ENCODE assay signal across 2 cellular contexts in the genomic region with DNA sequence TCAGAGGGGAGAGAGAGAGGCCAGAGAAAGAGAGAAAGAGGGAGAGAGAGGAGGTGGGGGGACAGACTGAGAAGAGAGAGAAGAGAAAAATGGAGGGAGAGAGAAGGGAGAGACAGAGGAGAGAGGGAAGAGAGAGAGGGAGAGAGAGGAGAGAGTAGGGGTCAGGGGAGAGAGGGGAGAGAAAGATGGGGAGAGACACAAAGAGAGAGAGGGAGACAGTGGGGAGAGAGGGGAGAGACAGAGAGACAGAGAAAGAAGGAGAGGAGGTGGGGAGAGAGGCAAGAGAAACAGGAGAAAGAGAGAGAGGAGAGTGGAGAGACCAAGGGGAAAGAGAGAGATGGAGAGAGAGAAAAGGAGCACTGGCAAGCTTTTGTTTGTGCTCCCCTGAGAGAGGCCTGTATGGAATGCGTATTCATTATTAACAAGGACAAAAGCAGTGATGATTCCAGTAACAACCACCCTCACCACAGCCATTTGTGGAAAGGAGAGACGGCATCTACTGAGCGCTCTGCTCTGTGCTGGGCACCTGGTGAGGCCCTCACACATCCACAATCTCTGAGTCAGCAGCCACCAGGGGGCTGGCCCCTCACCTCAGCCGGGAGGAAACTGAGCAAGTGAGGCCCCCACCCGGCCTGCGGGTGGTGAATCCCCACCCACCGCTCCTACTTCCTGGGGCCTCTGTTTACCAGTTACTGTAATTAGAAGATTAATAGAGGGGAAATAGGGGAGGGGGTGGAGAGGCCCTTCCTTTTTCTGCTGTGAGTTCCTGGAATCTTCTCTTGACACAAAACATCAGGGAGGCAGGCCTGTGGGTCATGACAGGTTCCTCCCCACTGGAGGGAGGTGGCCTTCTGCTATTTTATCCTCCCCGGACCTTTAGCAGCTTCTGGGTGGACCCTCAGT.
TF ChIP-seq lines count a peak whose summit lies in the region.

No MANE protein-coding gene starts in this region.

TF ChIP-seq in GM23338, 12 proteins besides CTCF, POLR2A, EP300 and RAD21 (continued from another document):
- TF ChIP-seq, protein P1, sequence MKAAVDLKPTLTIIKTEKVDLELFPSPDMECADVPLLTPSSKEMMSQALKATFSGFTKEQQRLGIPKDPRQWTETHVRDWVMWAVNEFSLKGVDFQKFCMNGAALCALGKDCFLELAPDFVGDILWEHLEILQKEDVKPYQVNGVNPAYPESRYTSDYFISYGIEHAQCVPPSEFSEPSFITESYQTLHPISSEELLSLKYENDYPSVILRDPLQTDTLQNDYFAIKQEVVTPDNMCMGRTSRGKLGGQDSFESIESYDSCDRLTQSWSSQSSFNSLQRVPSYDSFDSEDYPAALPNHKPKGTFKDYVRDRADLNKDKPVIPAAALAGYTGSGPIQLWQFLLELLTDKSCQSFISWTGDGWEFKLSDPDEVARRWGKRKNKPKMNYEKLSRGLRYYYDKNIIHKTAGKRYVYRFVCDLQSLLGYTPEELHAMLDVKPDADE (IDR thresholded peaks at IDR 0.05) = peak; percentile 62; the same call in 1 of the 2 replicates
- TF ChIP-seq ZNF114 (CRISPR knock-in tag; IDR thresholded peaks at IDR 0.05) = no peak; the same call in 1 of the 2 replicates

TF ChIP-seq in WTC11, 78 proteins besides CTCF, POLR2A, EP300 and RAD21 (continued from another document and continues in another):
- TF ChIP-seq ARID4B (CRISPR knock-in tag; IDR thresholded peaks at IDR 0.05; ENCODE audit: borderline replicate concordance) (no peak), NR2C2 (CRISPR knock-in tag; IDR thresholded peaks at IDR 0.05) (no peak), PRDM15 (CRISPR knock-in tag; IDR thresholded peaks at IDR 0.05) (no peak), CREM (CRISPR knock-in tag; IDR thresholded peaks at IDR 0.05) (no peak), HMGA2 (CRISPR knock-in tag; IDR thresholded peaks at IDR 0.05) (no peak), FOXP4 (CRISPR knock-in tag; IDR thresholded peaks at IDR 0.05) (peak; percentile 54; the same call in 1 of the 2 replicates), NFATC4 (CRISPR knock-in tag; IDR thresholded peaks at IDR 0.05) (no peak), MAX (CRISPR knock-in tag; IDR thresholded peaks at IDR 0.05) (0 out of 2 replicates have a peak, but pooled peaks have one; percentile 17), E2F1 (CRISPR knock-in tag; IDR thresholded peaks at IDR 0.05) (no peak), TP53 (CRISPR knock-in tag; IDR thresholded peaks at IDR 0.05) (no peak), PRRX2 (CRISPR knock-in tag; IDR thresholded peaks at IDR 0.05) (no peak), ZBTB43 (CRISPR knock-in tag; IDR thresholded peaks at IDR 0.05) (0 out of 2 replicates have a peak, but pooled peaks have one; percentile 26), SP1 (CRISPR knock-in tag; conservative IDR thresholded peaks at IDR 0.05) (0 out of 2 replicates have a peak, but pooled peaks have one; percentile 46), OVOL2 (CRISPR knock-in tag; IDR thresholded peaks at IDR 0.05; ENCODE audit: borderline replicate concordance) (no peak), PREB (CRISPR knock-in tag; IDR thresholded peaks at IDR 0.05; ENCODE audit: borderline replicate concordance) (no peak), MYBL2 (CRISPR knock-in tag; IDR thresholded peaks at IDR 0.05) (no peak), GABPB1 (CRISPR knock-in tag; IDR thresholded peaks at IDR 0.05) (no peak), SOX15 (CRISPR knock-in tag; IDR thresholded peaks at IDR 0.05) (no peak), STAT6 (CRISPR knock-in tag; conservative IDR thresholded peaks at IDR 0.05; ENCODE audit: low read depth) (no peak), FOXK1 (CRISPR knock-in tag; IDR thresholded peaks at IDR 0.05) (peak; percentile 42; the same call in 1 of the 2 replicates), GTF2I (CRISPR knock-in tag; conservative IDR thresholded peaks at IDR 0.05) (no peak), NR3C1 (CRISPR knock-in tag; conservative IDR thresholded peaks at IDR 0.05; ENCODE audit: low read depth) (no peak)
- TF ChIP-seq, protein P2, sequence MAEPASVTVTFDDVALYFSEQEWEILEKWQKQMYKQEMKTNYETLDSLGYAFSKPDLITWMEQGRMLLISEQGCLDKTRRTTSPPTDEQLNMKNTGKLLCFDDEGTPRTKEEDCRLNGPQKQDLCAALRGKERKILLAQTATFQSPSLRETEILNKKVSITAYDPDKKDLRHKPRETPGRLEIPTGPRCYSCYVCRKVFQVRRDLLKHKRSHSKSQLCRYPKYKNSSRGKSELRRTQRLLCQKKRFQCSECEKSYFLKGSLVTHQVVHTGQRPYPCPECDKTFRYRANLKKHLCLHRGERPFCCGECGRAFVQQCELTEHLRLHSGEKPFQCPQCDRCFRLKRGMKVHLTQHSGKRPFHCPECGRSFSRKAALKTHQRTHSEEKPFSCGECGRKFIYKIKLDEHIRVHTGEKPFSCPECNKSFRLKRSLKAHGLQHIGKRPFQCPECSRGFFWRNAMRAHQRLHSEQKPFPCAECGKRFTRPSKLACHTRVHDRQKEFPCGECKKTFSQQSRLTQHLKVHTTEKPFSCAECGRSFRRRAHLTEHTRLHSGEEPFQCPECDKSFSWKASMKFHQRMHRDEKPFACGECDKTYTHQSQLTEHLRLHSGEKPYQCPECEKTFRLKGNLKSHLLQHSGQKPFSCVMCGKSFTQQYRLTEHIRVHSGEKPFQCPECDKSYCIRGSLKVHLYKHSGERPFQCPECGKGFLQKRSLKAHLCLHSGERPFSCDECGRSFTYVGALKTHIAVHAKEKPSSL (CRISPR knock-in tag; conservative IDR thresholded peaks at IDR 0.05) = no peak
